In genomic region chr1:218374972-218375371, GRCh38 we compare ENCODE assay signal across 14 cellular contexts. TPM values are rescaled to one million over a fixed set of nuclear protein-coding genes. Genes with fewer than 3 reads are reported as not detected.
DNase-seq lines count a peak whose midpoint lies in the region; ATAC-seq and TF ChIP-seq lines count a peak whose summit lies in the region.
"Had no signal": no experiment of that assay in that cellular context is flagged by ENCODE, and none has a peak within 500 bp of the region (broad histone marks: within the 10 kb centered on the region; RNA-seq: fewer than 3 reads in every experiment).

No MANE protein-coding gene starts in this region.

- no peaks in the 10 kb centered on the region for H3K36me3 ChIP-seq in heart right ventricle

- H3K27ac Mint-ChIP-seq in mesothelial cell of epicardium, result peak overlapping the region; percentile 90
- H3K27ac Mint-ChIP-seq in CD14-positive monocyte, result no peak overlapping the region
- H3K27ac Mint-ChIP-seq: activated T-helper 2 cell treated with anti-CD3 and anti-CD28 coated beads, Interferon-gamma antibody, Interleukin-2, Interleukin-4, amounts not matched to agents 10 μg/mL and 5 μg/mL and 100 μg/mL, durations not matched to agents 14 hours and 24 hours and 36 hours had no signal

- H3K9me3 Mint-ChIP-seq in mesothelial cell of epicardium (no peaks in the 10 kb centered on the region), CD14-positive monocyte (no peaks in the 10 kb centered on the region)
- H3K9me3 Mint-ChIP-seq: activated T-helper 2 cell treated with anti-CD3 and anti-CD28 coated beads, Interferon-gamma antibody, Interleukin-2, Interleukin-4, amounts not matched to agents 10 μg/mL and 5 μg/mL and 100 μg/mL, durations not matched to agents 14 hours and 24 hours and 36 hours had no signal

- DNase-seq in heart right ventricle (no peak), cardiac septum (ENCODE audit: low spot score) (no peak), caudate nucleus (lab: John Stamatoyannopoulos, UW) (no peak), mesothelial cell of epicardium (ENCODE audit: low spot score in 2 of 2, unreplicated experiment in 2 of 2) (no peak), CD14-positive monocyte (ENCODE audit: low spot score) (no peak), hypothalamus (lab: John Stamatoyannopoulos, UW) (no peak), NCI-H1105 treated with DMSO at 0.1 percent for 48 hours (lab: John Stamatoyannopoulos, UW) (no peak)
- DNase-seq in activated CD8-positive, alpha-beta memory T cell treated with anti-CD3 and anti-CD28 coated beads, Interleukin-2, amount 50 U/mL, for 4 hours, result no peak
- DNase-seq: cortex of kidney, GF-D8, KG1, SHP77 treated with DMSO at 0.1 percent for 48 hours had no signal

- H3K4me1 Mint-ChIP-seq in mesothelial cell of epicardium (peaks cover 76% of the 10 kb centered on the region), CD14-positive monocyte (peaks cover 12% of the 10 kb centered on the region)

- H3K27me3 Mint-ChIP-seq in mesothelial cell of epicardium (ENCODE audit: low read depth) (no peaks in the 10 kb centered on the region), CD14-positive monocyte (ENCODE audit: low read depth in 3 of 3) (peaks cover 38 to 61% (median 59%) of the 10 kb centered on the region in 3 donors)

- H3K36me3 Mint-ChIP-seq in mesothelial cell of epicardium (no peaks in the 10 kb centered on the region), CD14-positive monocyte (no peaks in the 10 kb centered on the region)

- no peak for TF ChIP-seq CTCF in heart right ventricle (IDR thresholded peaks at IDR 0.05)
- no peak for TF ChIP-seq CTCF in mesothelial cell of epicardium (IDR thresholded peaks at IDR 0.05; ENCODE audit: unreplicated experiment)
- no peak for TF ChIP-seq CTCF in CD14-positive monocyte (IDR thresholded peaks at IDR 0.05)

- WGBS in heart right ventricle, 2 donors, result 38 to 40% methylated on average over 3 of the region's 3 CpGs

- H3K4me3 Mint-ChIP-seq in mesothelial cell of epicardium (peak overlapping the region; percentile 12), CD14-positive monocyte (no peak overlapping the region)

- peak overlapping the region in 1 of 10 donors; percentile 0 for H3K4me3 ChIP-seq in heart right ventricle

- intact Hi-C loops in heart right ventricle (cut with DNase I), result no loop called here
- intact Hi-C loops in cardiac septum (cut with DNase I), result no loop called here
- intact Hi-C loops in CD14-positive monocyte (cut with micrococcal nuclease), result no loop called here

- H3K27me3 ChIP-seq in heart right ventricle, result peaks cover 0 to 29% (median 0%) of the 10 kb centered on the region in 7 donors

- H3K27ac ChIP-seq in heart right ventricle, result peak overlapping the region in 8 of 10 donors; percentile 11 to 82 (median 69)
- H3K27ac ChIP-seq in caudate nucleus (ENCODE audit: low read depth, low read length), result peak overlapping the region; percentile 29

- peaks cover 0 to 83% (median 54%) of the 10 kb centered on the region in 9 donors for H3K4me1 ChIP-seq in heart right ventricle

- ATAC-seq in heart right ventricle, result peak in 6 of 8 donors; percentile 24 to 61 (median 41)
- ATAC-seq: activated CD4-positive, CD25-positive, alpha-beta regulatory T cell treated with anti-CD3 and anti-CD28 coated beads, Interleukin-2, amount 50 U/mL, for 24 hours had no signal

- H3K9me3 ChIP-seq in heart right ventricle, result no peaks in the 10 kb centered on the region

RNA-seq across cellular contexts. Expression of gene TGFB2, which starts 29.8 kb away (rescaled TPM):
- total RNA-seq in heart right ventricle (10 to 100 TPM in 5 of 10 donors, 1 to 10 TPM in 5; 1.3 to 63.3 (median 9.0) TPM), cardiac septum (40.5 TPM), mesothelial cell of epicardium (45.3 to 51.0 TPM (median 50.6 TPM) in 3 replicates)
- polyA plus RNA-seq in heart right ventricle (1 to 10 TPM in 1 of 2 donors, under 1 TPM in 1; 0.51 to 1.7 TPM), CD14-positive monocyte (not detected)
- total RNA-seq: activated T-helper 2 cell treated with anti-CD3 and anti-CD28 coated beads, Interferon-gamma antibody, Interleukin-2, Interleukin-4, amounts not matched to agents 10 μg/mL and 5 μg/mL and 100 μg/mL, durations not matched to agents 14 hours and 24 hours and 36 hours had no signal
